ENCODE assay signal across 26 cellular contexts in the genomic region with DNA sequence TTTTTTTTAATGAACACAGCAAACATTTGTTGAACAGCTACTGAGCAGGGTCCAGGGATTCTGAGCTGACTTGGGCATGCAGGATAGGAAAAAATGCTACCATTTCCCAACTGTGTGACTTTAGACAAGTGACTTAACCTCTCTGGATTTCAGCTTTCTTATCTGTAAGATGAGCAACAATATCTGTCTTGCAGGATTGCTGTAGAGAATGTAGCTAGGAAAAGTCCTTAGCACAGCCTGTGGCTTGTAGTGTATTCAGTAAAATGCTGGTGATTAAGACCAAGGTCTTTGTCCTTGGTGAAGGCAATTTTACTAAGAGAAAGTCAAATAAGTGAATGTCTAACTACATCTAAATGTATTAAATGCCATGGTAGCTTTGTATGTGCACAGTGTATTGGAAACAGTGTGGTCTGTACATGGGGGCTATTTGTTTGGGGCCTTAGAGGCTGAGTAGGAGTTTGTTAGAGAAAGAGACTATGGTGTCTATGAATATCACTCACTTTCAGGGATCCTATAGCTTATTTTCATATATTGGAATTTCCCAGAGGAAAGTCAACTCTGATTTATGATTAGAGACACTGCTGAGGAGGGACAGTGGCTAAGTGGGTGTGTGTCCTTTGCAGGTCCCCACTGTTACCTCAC.
"Had no signal": no experiment of that assay in that cellular context is flagged by ENCODE, and none has a peak within 500 bp of the region (broad histone marks: within the 10 kb centered on the region; RNA-seq: fewer than 3 reads in every experiment).

No MANE protein-coding gene starts in this region.

- H3K4me1 ChIP-seq: right atrium auricular region, right lobe of liver, thyroid gland, transverse colon, vagina had no signal

- ATAC-seq: natural killer cell; right lobe of liver; stimulated activated memory B cell treated with anti-CD40 and anti-IgM and Interleukin-4, amounts not matched to agents 10 μg/mL and 1 μg/mL and 100 μg/mL, for 72 hours; stimulated activated naive CD8-positive, alpha-beta T cell treated with anti-CD3 and anti-CD28 coated beads, Interleukin-15, Interleukin-2, amounts not matched to agents 100 U/mL and 50 U/mL, for 24 hours had no signal

- H3K36me3 ChIP-seq: left ventricle myocardium inferior, neural progenitor cell, right atrium auricular region, right lobe of liver, stomach, thyroid gland, transverse colon, vagina had no signal

- H3K4me2 ChIP-seq: smooth muscle cell had no signal

- H2AFZ ChIP-seq: neural progenitor cell had no signal

- DNase-seq: hypothalamus; immature natural killer cell; islet precursor cell; left ventricle myocardium inferior; mesendoderm; naive B cell; natural killer cell; nephron progenitor cell; right lobe of liver; stimulated activated CD4-positive, alpha-beta T cell treated with anti-CD3 and anti-CD28 coated beads, Interleukin-1b, Interleukin-23, amount 100 ng/mL, for 48 hours; stimulated activated CD4-positive, alpha-beta T cell treated with anti-CD3 and anti-CD28 coated beads, Interleukin-2, amount 100 ng/mL, for 48 hours; stimulated activated CD4-positive, alpha-beta T cell treated with anti-CD3 and anti-CD28 coated beads, Interleukin-4, amount 100 ng/mL, for 4 hours; stimulated activated CD8-positive, alpha-beta memory T cell treated with anti-CD3 and anti-CD28 coated beads, Interleukin-4, amount 100 ng/mL, for 48 hours; stimulated activated naive CD8-positive, alpha-beta T cell treated with anti-CD3 and anti-CD28 coated beads, Interleukin-15, Interleukin-2, amounts not matched to agents 100 U/mL and 50 U/mL, for 24 hours; stomach; testis; thyroid gland; transverse colon had no signal

- H3K4me3 Mint-ChIP-seq: immature natural killer cell; mesothelial cell of epicardium; naive B cell; natural killer cell; nephron progenitor cell; neural progenitor cell; stimulated activated memory B cell treated with anti-CD40 and anti-IgM and Interleukin-4, amounts not matched to agents 10 μg/mL and 1 μg/mL and 100 μg/mL, for 72 hours had no signal

- H3K36me3 Mint-ChIP-seq: immature natural killer cell; mesothelial cell of epicardium; naive B cell; natural killer cell; neural progenitor cell; stimulated activated memory B cell treated with anti-CD40 and anti-IgM and Interleukin-4, amounts not matched to agents 10 μg/mL and 1 μg/mL and 100 μg/mL, for 72 hours had no signal

- H3K27me3 ChIP-seq: neural progenitor cell, right atrium auricular region, right lobe of liver, stomach, testis, thyroid gland, transverse colon, vagina had no signal

- H3K27ac ChIP-seq: left ventricle myocardium inferior, neural progenitor cell, right atrium auricular region, right lobe of liver, stomach, testis, thyroid gland, transverse colon, vagina had no signal

- H3K27ac Mint-ChIP-seq: mesothelial cell of epicardium; natural killer cell; nephron progenitor cell; neural progenitor cell; progenitor cell of endocrine pancreas; stimulated activated memory B cell treated with anti-CD40 and anti-IgM and Interleukin-4, amounts not matched to agents 10 μg/mL and 1 μg/mL and 100 μg/mL, for 72 hours had no signal

- H3K4me3 ChIP-seq: left ventricle myocardium inferior, lung, neural progenitor cell, right atrium auricular region, right lobe of liver, smooth muscle cell, stomach, testis, thyroid gland, transverse colon, vagina had no signal

- H3K27me3 Mint-ChIP-seq: progenitor cell of endocrine pancreas; stimulated activated memory B cell treated with anti-CD40 and anti-IgM and Interleukin-4, amounts not matched to agents 10 μg/mL and 1 μg/mL and 100 μg/mL, for 72 hours had no signal

- H3K9me3 Mint-ChIP-seq: immature natural killer cell; mesothelial cell of epicardium; naive B cell; natural killer cell; nephron progenitor cell; neural progenitor cell; stimulated activated memory B cell treated with anti-CD40 and anti-IgM and Interleukin-4, amounts not matched to agents 10 μg/mL and 1 μg/mL and 100 μg/mL, for 72 hours had no signal

- H3K9me3 ChIP-seq: left ventricle myocardium inferior, right atrium auricular region, right lobe of liver, stomach, testis, thyroid gland, transverse colon, vagina had no signal

- H3K4me1 Mint-ChIP-seq: immature natural killer cell; naive B cell; natural killer cell; stimulated activated memory B cell treated with anti-CD40 and anti-IgM and Interleukin-4, amounts not matched to agents 10 μg/mL and 1 μg/mL and 100 μg/mL, for 72 hours had no signal

- H3K9ac ChIP-seq: neural progenitor cell had no signal
